ENCODE assay signal across 15 cellular contexts in genomic region chr16:4384497-4384896, GRCh38. TPM values are rescaled to one million over a fixed set of nuclear protein-coding genes. Genes with fewer than 3 reads are reported as not detected.
DNase-seq lines count a peak whose midpoint lies in the region; ATAC-seq and TF ChIP-seq lines count a peak whose summit lies in the region.
"Had no signal": no experiment of that assay in that cellular context is flagged by ENCODE, and none has a peak within 500 bp of the region (broad histone marks: within the 10 kb centered on the region; RNA-seq: fewer than 3 reads in every experiment).

No MANE protein-coding gene starts in this region.

- DNase-seq in AG20443 (ENCODE audit: low spot score) = peak; percentile 83
- DNase-seq in SK-N-MC (ENCODE audit: low read depth, low spot score) = no peak
- peak in 1 of 2 donors; percentile 49 for DNase-seq in fibroblast of lung (ENCODE audit: low read depth in 2 of 2)
- DNase-seq in osteocyte (ENCODE audit: extremely low spot score, unreplicated experiment) = peak; percentile 92
- no peak for DNase-seq in activated CD4-positive, alpha-beta memory T cell treated with anti-CD3 and anti-CD28 coated beads, Interleukin-2, amount 10 ng/mL, durations not matched to agents 7 days and 5 days
- DNase-seq in GM10248 (ENCODE audit: extremely low spot score) = no peak
- no peak for DNase-seq in NCI-H524 (lab: John Stamatoyannopoulos, UW)
- DNase-seq: activated CD4-positive, alpha-beta T cell treated with anti-CD3 and anti-CD28 coated beads, Interleukin-2, amount 50 U/mL, for 48 hours; activated effector memory CD4-positive, alpha-beta T cell treated with anti-CD3 and anti-CD28 coated beads, Interleukin-2, amount 50 U/mL, for 16 hours; mammary epithelial cell; NCI-H1417 treated with DMSO at 0.1 percent for 48 hours; NCI-H526 treated with DMSO at 0.1 percent for 48 hours had no signal

- peaks cover 59% of the 10 kb centered on the region for H3K4me1 ChIP-seq in fibroblast of lung (ENCODE audit: control insufficient read depth, extremely low read depth, insufficient read depth, low read length)
- H3K4me1 ChIP-seq: body of pancreas had no signal

- H3K9me3 Mint-ChIP-seq in osteocyte (ENCODE audit: unreplicated experiment) = no peaks in the 10 kb centered on the region
- H3K9me3 Mint-ChIP-seq in activated CD4-positive, alpha-beta memory T cell treated with anti-CD3 and anti-CD28 coated beads, Interleukin-2, amount 10 ng/mL, durations not matched to agents 7 days and 5 days = no peaks in the 10 kb centered on the region
- H3K9me3 Mint-ChIP-seq: T-helper 2 cell treated with Interferon-gamma antibody and Interleukin-4, amounts not matched to agents 5 μg/mL and 100 μg/mL, for 36 hours had no signal

- H3K36me3 ChIP-seq in SK-N-MC (ENCODE audit: insufficient read depth, low read length) = no peaks in the 10 kb centered on the region; the same call in 1 of the 2 replicates
- H3K36me3 ChIP-seq in fibroblast of lung (ENCODE audit: control insufficient read depth, insufficient read depth, low read length) = peaks cover 35% of the 10 kb centered on the region

- no peak overlapping the region for H3K4me3 Mint-ChIP-seq in osteocyte (ENCODE audit: unreplicated experiment)
- H3K4me3 Mint-ChIP-seq in activated CD4-positive, alpha-beta memory T cell treated with anti-CD3 and anti-CD28 coated beads, Interleukin-2, amount 10 ng/mL, durations not matched to agents 7 days and 5 days = no peak overlapping the region
- H3K4me3 Mint-ChIP-seq: T-helper 2 cell treated with Interferon-gamma antibody and Interleukin-4, amounts not matched to agents 5 μg/mL and 100 μg/mL, for 36 hours had no signal

- peak overlapping the region; percentile 46; the same call in 1 of the 2 replicates for H3K27ac ChIP-seq in SK-N-MC
- peak overlapping the region; percentile 71 for H3K27ac ChIP-seq in fibroblast of lung (ENCODE audit: insufficient read depth, low read length)
- H3K27ac ChIP-seq: body of pancreas had no signal

- no peak for ATAC-seq in GM18868 (IDR thresholded peaks at IDR 0.05; ENCODE audit: unreplicated experiment)
- ATAC-seq: body of pancreas had no signal

- no peak overlapping the region for H3K4me2 ChIP-seq in fibroblast of lung (ENCODE audit: extremely low read depth, insufficient read depth, low read length)

- peak overlapping the region; percentile 87 for H3K27ac Mint-ChIP-seq in osteocyte (ENCODE audit: unreplicated experiment)
- no peak overlapping the region for H3K27ac Mint-ChIP-seq in activated CD4-positive, alpha-beta memory T cell treated with anti-CD3 and anti-CD28 coated beads, Interleukin-2, amount 10 ng/mL, durations not matched to agents 7 days and 5 days
- H3K27ac Mint-ChIP-seq: T-helper 2 cell treated with Interferon-gamma antibody and Interleukin-4, amounts not matched to agents 5 μg/mL and 100 μg/mL, for 36 hours had no signal

- H3K9ac ChIP-seq in SK-N-MC (ENCODE audit: insufficient read length) = no peak overlapping the region
- H3K9ac ChIP-seq in fibroblast of lung (ENCODE audit: insufficient read depth, low read length) = no peak overlapping the region

- H3K27me3 Mint-ChIP-seq in osteocyte (ENCODE audit: unreplicated experiment) = no peaks in the 10 kb centered on the region
- no peaks in the 10 kb centered on the region for H3K27me3 Mint-ChIP-seq in activated CD4-positive, alpha-beta memory T cell treated with anti-CD3 and anti-CD28 coated beads, Interleukin-2, amount 10 ng/mL, durations not matched to agents 7 days and 5 days

- peaks cover 84% of the 10 kb centered on the region for H3K4me1 Mint-ChIP-seq in osteocyte (ENCODE audit: unreplicated experiment)
- peaks cover 4% of the 10 kb centered on the region for H3K4me1 Mint-ChIP-seq in activated CD4-positive, alpha-beta memory T cell treated with anti-CD3 and anti-CD28 coated beads, Interleukin-2, amount 10 ng/mL, durations not matched to agents 7 days and 5 days

- CTCF ChIA-PET in activated CD4-positive, alpha-beta memory T cell treated with anti-CD3 and anti-CD28 coated beads, Interleukin-2, amount 10 ng/mL, durations not matched to agents 7 days and 5 days (lab: Charles Lee) = no interaction called here
- CTCF ChIA-PET in GM10248 (lab: Yijun Ruan, JAX) = no interaction called here

- peaks cover 28% of the 10 kb centered on the region for H3K79me2 ChIP-seq in fibroblast of lung (ENCODE audit: control insufficient read depth, insufficient read depth, low read length)

- H3K4me3 ChIP-seq in SK-N-MC (peak overlapping the region; percentile 25; the same call in 1 of the 2 replicates), fibroblast of lung (replicated peaks in 1 of 4; ENCODE audit: control extremely low read depth in 1 of 4, insufficient read depth in 1 of 4, low read depth in 3 of 4, low read length in 4 of 4) (no peak overlapping the region)
- H3K4me3 ChIP-seq: body of pancreas had no signal

- TF ChIP-seq CTCF in fibroblast of lung (conservative IDR thresholded peaks at IDR 0.05 in 1 of 2, IDR thresholded peaks at IDR 0.05 in 1 of 2; ENCODE audit: low read depth in 1 of 2, low read length in 2 of 2) (no peak), osteocyte (IDR thresholded peaks at IDR 0.05) (no peak), GM10248 (IDR thresholded peaks at IDR 0.05; ENCODE audit: control extremely low read depth, extremely low read depth, low read depth, missing control alignments) (no peak)

- H4K20me1 ChIP-seq in fibroblast of lung (ENCODE audit: control insufficient read depth, extremely low read depth, insufficient read depth, low read length) = no peaks in the 10 kb centered on the region

- peaks cover 3% of the 10 kb centered on the region for H3K36me3 Mint-ChIP-seq in osteocyte (ENCODE audit: unreplicated experiment)
- H3K36me3 Mint-ChIP-seq in activated CD4-positive, alpha-beta memory T cell treated with anti-CD3 and anti-CD28 coated beads, Interleukin-2, amount 10 ng/mL, durations not matched to agents 7 days and 5 days (ENCODE audit: low read depth) = peaks cover 28% of the 10 kb centered on the region

- H2AFZ ChIP-seq in fibroblast of lung (ENCODE audit: low read length) = no peak overlapping the region

- H3K27me3 ChIP-seq in fibroblast of lung (ENCODE audit: control insufficient read depth, insufficient read depth, low read length) = no peaks in the 10 kb centered on the region
- H3K27me3 ChIP-seq: body of pancreas had no signal

- H3K9me3 ChIP-seq in SK-N-MC (ENCODE audit: low read depth, low read length) (no peaks in the 10 kb centered on the region), fibroblast of lung (ENCODE audit: control insufficient read depth, insufficient read depth, low read depth, low read length) (no peaks in the 10 kb centered on the region)
- H3K9me3 ChIP-seq: body of pancreas had no signal

- POLR2A ChIA-PET in activated CD4-positive, alpha-beta memory T cell treated with anti-CD3 and anti-CD28 coated beads, Interleukin-2, amount 10 ng/mL, durations not matched to agents 7 days and 5 days (lab: Charles Lee) = no interaction called here
- POLR2A ChIA-PET in GM10248 (lab: Yijun Ruan, JAX) = no interaction called here

RNA-seq across cellular contexts. Expression of gene VASN, which starts 12.8 kb away (rescaled TPM):
- total RNA-seq in fibroblast of lung (57.0 and 79.4 TPM in 2 replicates), osteocyte (62.7 and 63.1 TPM in 2 replicates)
- polyA plus RNA-seq in fibroblast of lung = 30.6 and 61.9 TPM in 2 replicates
- polyA plus RNA-seq in fibroblast of lung (2012) = 85.6 and 136 TPM in 2 replicates
- polyA minus RNA-seq in fibroblast of lung (ENCODE audit: low replicate concordance) = 42.0 and 88.8 TPM in 2 replicates
- under 1 TPM in 1 of 2 experiments, not detected in 1; 0.08 TPM for total RNA-seq in activated CD4-positive, alpha-beta memory T cell treated with anti-CD3 and anti-CD28 coated beads, Interleukin-2, amount 10 ng/mL, durations not matched to agents 7 days and 5 days

RNA-seq across cellular contexts. Expression of gene CORO7, which starts 31.9 kb away (rescaled TPM):
- 5.4 and 11.1 TPM in 2 replicates for total RNA-seq in fibroblast of lung
- 5.6 and 6.1 TPM in 2 replicates for polyA plus RNA-seq in fibroblast of lung
- polyA plus RNA-seq in fibroblast of lung (2012) = 7.2 and 8.6 TPM in 2 replicates
- polyA minus RNA-seq in fibroblast of lung (ENCODE audit: low replicate concordance) = 16.1 and 18.2 TPM in 2 replicates
- total RNA-seq in osteocyte = 35.5 and 40.1 TPM in 2 replicates
- 100 to 1,000 TPM; 244 to 245 TPM for total RNA-seq in activated CD4-positive, alpha-beta memory T cell treated with anti-CD3 and anti-CD28 coated beads, Interleukin-2, amount 10 ng/mL, durations not matched to agents 7 days and 5 days

RNA-seq across cellular contexts. Expression of gene PAM16, which starts 33.4 kb away (rescaled TPM):
- total RNA-seq in fibroblast of lung = 24.4 and 34.3 TPM in 2 replicates
- 14.8 and 19.9 TPM in 2 replicates for polyA plus RNA-seq in fibroblast of lung
- 28.6 and 37.1 TPM in 2 replicates for polyA plus RNA-seq in fibroblast of lung (2012)
- 9.2 and 9.5 TPM in 2 replicates for polyA minus RNA-seq in fibroblast of lung (ENCODE audit: low replicate concordance)
- 21.0 and 23.7 TPM in 2 replicates for total RNA-seq in osteocyte
- total RNA-seq in activated CD4-positive, alpha-beta memory T cell treated with anti-CD3 and anti-CD28 coated beads, Interleukin-2, amount 10 ng/mL, durations not matched to agents 7 days and 5 days = 10 to 100 TPM; 29.7 to 33.9 TPM

RNA-seq across cellular contexts. Expression of gene DNAJA3, which starts 41.2 kb away (rescaled TPM):
- total RNA-seq in fibroblast of lung = 59.8 and 66.1 TPM in 2 replicates
- 27.8 and 39.8 TPM in 2 replicates for polyA plus RNA-seq in fibroblast of lung
- polyA plus RNA-seq in fibroblast of lung (2012) = 22.3 and 32.2 TPM in 2 replicates
- 30.6 and 36.4 TPM in 2 replicates for polyA minus RNA-seq in fibroblast of lung (ENCODE audit: low replicate concordance)
- total RNA-seq in osteocyte = 31.1 and 33.7 TPM in 2 replicates
- 10 to 100 TPM; 39.5 to 41.1 TPM for total RNA-seq in activated CD4-positive, alpha-beta memory T cell treated with anti-CD3 and anti-CD28 coated beads, Interleukin-2, amount 10 ng/mL, durations not matched to agents 7 days and 5 days

Comparison
In these comparisons a context has a peak if more than half of its experiments do, and no peak if none do; other contexts are left out.
1. DNase-seq: peak in AG20443 (single experiment) and osteocyte (single experiment); none in SK-N-MC (single experiment), activated CD4-positive, alpha-beta memory T cell treated with anti-CD3 and anti-CD28 coated beads, Interleukin-2, amount 10 ng/mL, durations not matched to agents 7 days and 5 days (single experiment), GM10248 (single experiment) and NCI-H524 (0 of 2).
2. RNA of gene VASN, which starts 12.8 kb away (total RNA-seq): 57.0 to 79.4 TPM in fibroblast of lung and 62.7 to 63.1 TPM in osteocyte; 0.08 TPM in activated CD4-positive, alpha-beta memory T cell treated with anti-CD3 and anti-CD28 coated beads, Interleukin-2, amount 10 ng/mL, durations not matched to agents 7 days and 5 days; every median in the first group is over 10 times any median in the second.